In the genomic region with DNA sequence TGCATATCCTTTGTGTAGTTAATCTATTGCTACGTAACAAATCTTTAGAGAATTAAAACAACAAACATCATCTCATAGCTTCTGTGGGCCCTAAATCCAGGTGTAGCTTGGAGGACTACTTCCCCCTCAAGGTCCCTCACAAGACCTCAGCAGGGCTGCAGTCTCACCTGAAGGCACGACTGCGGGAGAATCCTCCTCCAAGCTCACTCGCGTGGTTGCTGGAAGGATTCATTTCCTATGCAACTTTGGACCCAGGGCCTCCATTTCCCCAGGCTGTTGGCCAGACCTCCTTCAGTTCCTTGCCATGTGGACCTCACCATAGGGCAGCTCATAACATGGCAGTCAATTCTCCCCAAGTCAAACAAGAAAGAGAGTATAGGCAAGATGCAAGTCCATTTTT, we compare ENCODE assay signal across 20 cellular contexts.
A peak's percentile ranks its signal among the peaks of the same experiment; 100 is the strongest.
DNase-seq lines count a peak whose midpoint lies in the region; ATAC-seq and TF ChIP-seq lines count a peak whose summit lies in the region.
"Had no signal": no experiment of that assay in that cellular context is flagged by ENCODE, and none has a peak within 500 bp of the region (broad histone marks: within the 10 kb centered on the region; RNA-seq: fewer than 3 reads in every experiment).

No MANE protein-coding gene starts in this region.

- H3K27me3 ChIP-seq in osteoblast (ENCODE audit: insufficient read depth, low read length) (peaks cover 4% of the 10 kb centered on the region), aorta (ENCODE audit: control insufficient read depth in 1 of 2, insufficient read depth in 2 of 2, low read length in 1 of 2) (no peaks in the 10 kb centered on the region)
- H3K27me3 ChIP-seq: BLaER1 had no signal

- H4K20me1 ChIP-seq in osteoblast (ENCODE audit: insufficient read depth, low read length), result no peaks in the 10 kb centered on the region
- H4K20me1 ChIP-seq: BLaER1 had no signal

- no peaks in the 10 kb centered on the region for H3K4me1 ChIP-seq in osteoblast (ENCODE audit: insufficient read depth, low read length)
- no peaks in the 10 kb centered on the region for H3K4me1 ChIP-seq in aorta (ENCODE audit: control insufficient read depth in 1 of 2, insufficient read depth in 2 of 2, low read length in 2 of 2)
- H3K4me1 ChIP-seq: Caco-2 had no signal

- H3K36me3 Mint-ChIP-seq in chondrocyte (ENCODE audit: low read depth) (no peaks in the 10 kb centered on the region), HFFc6 (ENCODE audit: low read depth) (peaks cover under 1% of the 10 kb centered on the region; the same call in 1 of the 2 replicates)
- H3K36me3 Mint-ChIP-seq: CD4-positive, CD25-positive, alpha-beta regulatory T cell; CD8-positive, alpha-beta T cell had no signal

- no peak for ATAC-seq in aorta (ENCODE audit: low FRiP score)
- no peak for ATAC-seq in HG02571 (IDR thresholded peaks at IDR 0.05; ENCODE audit: unreplicated experiment)
- ATAC-seq: CD8-positive, alpha-beta T cell had no signal

- 98 to 99% methylated on average over 5 of the region's 5 CpGs for WGBS in aorta, 2 donors

- no peak overlapping the region for H2AFZ ChIP-seq in osteoblast (ENCODE audit: low read length)
- H2AFZ ChIP-seq: GM23248 had no signal

- H3K4me2 ChIP-seq in osteoblast (ENCODE audit: insufficient read depth, low read length), result no peak overlapping the region
- H3K4me2 ChIP-seq: BLaER1 had no signal

- no peak overlapping the region for H3K27ac Mint-ChIP-seq in chondrocyte (ENCODE audit: unreplicated experiment)
- H3K27ac Mint-ChIP-seq in HFFc6, result no peak overlapping the region
- H3K27ac Mint-ChIP-seq: B cell; CD4-positive, CD25-positive, alpha-beta regulatory T cell; CD8-positive, alpha-beta T cell had no signal

- TF ChIP-seq CTCF in chondrocyte (IDR thresholded peaks at IDR 0.05), result no peak
- TF ChIP-seq CTCF in osteoblast (IDR thresholded peaks at IDR 0.05; ENCODE audit: extremely low read depth, low read depth, low read length), result no peak
- TF ChIP-seq CTCF in HFFc6 (IDR thresholded peaks at IDR 0.05), result no peak

- H3K4me3 Mint-ChIP-seq in chondrocyte (ENCODE audit: unreplicated experiment), result no peak overlapping the region
- H3K4me3 Mint-ChIP-seq in HFFc6, result no peak overlapping the region
- H3K4me3 Mint-ChIP-seq: B cell; CD4-positive, CD25-positive, alpha-beta regulatory T cell; CD8-positive, alpha-beta T cell had no signal

- intact Hi-C loops in aorta (cut with DNase I), result no loop called here

- H3K36me3 ChIP-seq in osteoblast (ENCODE audit: insufficient read depth, low read length) (no peaks in the 10 kb centered on the region), aorta (ENCODE audit: control insufficient read depth in 1 of 2, insufficient read depth in 2 of 2, low read length in 1 of 2) (no peaks in the 10 kb centered on the region)
- H3K36me3 ChIP-seq: BLaER1 had no signal

- H3K79me2 ChIP-seq in osteoblast (ENCODE audit: insufficient read depth, low read length), result no peaks in the 10 kb centered on the region

- DNase-seq in activated effector memory CD4-positive, alpha-beta T cell treated with anti-CD3 and anti-CD28 coated beads, Interleukin-2, amount 50 U/mL, for 16 hours, result peak; percentile 28
- no peak for DNase-seq in activated effector memory CD4-positive, alpha-beta T cell treated with Interleukin-2 at 50 U/mL for 16 hours
- DNase-seq in chondrocyte (ENCODE audit: low spot score) (peak; percentile 35), osteoblast (ENCODE audit: insufficient read length, low spot score, missing footprints) (peak; percentile 52), aorta (peak; percentile 26 to 28), HFFc6 (no peak), NCI-H226 (no peak)
- DNase-seq: Caco-2; CD4-positive, CD25-positive, alpha-beta regulatory T cell; CD8-positive, alpha-beta T cell; DMS153; DND-41; GM23248; H7; HCEC 1CT had no signal

- H3K27ac ChIP-seq in osteoblast (ENCODE audit: low read depth, low read length), result no peak overlapping the region
- H3K27ac ChIP-seq in aorta (ENCODE audit: low read depth in 1 of 2, low read length in 2 of 2), result no peak overlapping the region
- H3K27ac ChIP-seq: 22Rv1, BLaER1, C4-2B, GM23248 had no signal

- H3K9me3 ChIP-seq in osteoblast (ENCODE audit: low read depth, low read length) (peaks cover 4% of the 10 kb centered on the region), aorta (ENCODE audit: control insufficient read depth, low read length) (peaks cover 1% of the 10 kb centered on the region)

- no peaks in the 10 kb centered on the region for H3K4me1 Mint-ChIP-seq in chondrocyte (ENCODE audit: low read depth)
- H3K4me1 Mint-ChIP-seq in HFFc6 (ENCODE audit: low read depth), result no peaks in the 10 kb centered on the region
- H3K4me1 Mint-ChIP-seq: B cell; CD4-positive, CD25-positive, alpha-beta regulatory T cell had no signal

- H3K27me3 Mint-ChIP-seq in chondrocyte (ENCODE audit: low read depth), result peaks cover 2% of the 10 kb centered on the region
- peaks cover 11% of the 10 kb centered on the region for H3K27me3 Mint-ChIP-seq in HFFc6 (ENCODE audit: insufficient read depth)
- H3K27me3 Mint-ChIP-seq: B cell; CD4-positive, CD25-positive, alpha-beta regulatory T cell had no signal

- no peak overlapping the region for H3K4me3 ChIP-seq in osteoblast (ENCODE audit: insufficient read depth, low read length)
- no peak overlapping the region for H3K4me3 ChIP-seq in aorta (ENCODE audit: low read length in 2 of 2)
- H3K4me3 ChIP-seq: BLaER1, GM23248 had no signal

- peaks cover 25% of the 10 kb centered on the region for H3K9me3 Mint-ChIP-seq in chondrocyte (ENCODE audit: low read depth)
- peaks cover 26% of the 10 kb centered on the region for H3K9me3 Mint-ChIP-seq in HFFc6

Comparison
In these comparisons a context has a peak if more than half of its experiments do, and no peak if none do; other contexts are left out.
1. DNase-seq: peak in activated effector memory CD4-positive, alpha-beta T cell treated with anti-CD3 and anti-CD28 coated beads, Interleukin-2, amount 50 U/mL, for 16 hours (single experiment), chondrocyte (single experiment), osteoblast (single experiment) and aorta (2 of 2); none in activated effector memory CD4-positive, alpha-beta T cell treated with Interleukin-2 at 50 U/mL for 16 hours (single experiment), HFFc6 (single experiment) and NCI-H226 (single experiment).